ENCODE assay signal across 8 cellular contexts in genomic region chr10:103659674-103660363, GRCh38.
DNase-seq lines count a peak whose midpoint lies in the region; ATAC-seq and TF ChIP-seq lines count a peak whose summit lies in the region.

No MANE protein-coding gene starts in this region.

- no peaks in the 10 kb centered on the region for H3K36me3 ChIP-seq in transverse colon

- peak overlapping the region; percentile 89 to 93 (median 92) for H3K27ac ChIP-seq in transverse colon

- peak; percentile 54 for DNase-seq in NCI-H748 (lab: John Stamatoyannopoulos, UW; ENCODE audit: unreplicated experiment)
- no peak for DNase-seq in NCI-H748 treated with DMSO at 0.1 percent for 48 hours (lab: John Stamatoyannopoulos, UW)
- peak; percentile 96 for DNase-seq in NCI-H510A treated with DMSO at 0.1 percent for 48 hours (lab: John Stamatoyannopoulos, UW)
- DNase-seq in activated gamma-delta T cell treated with anti-CD3 and anti-CD28 coated beads, Interleukin-2, amount 50 U/mL, for 16 hours (ENCODE audit: low read depth): peak; percentile 30
- peak; percentile 94 for DNase-seq in fibroblast of villous mesenchyme (ENCODE audit: low read depth)
- no peak for DNase-seq in omental fat pad (ENCODE audit: low spot score)
- DNase-seq in transverse colon: peak; percentile 63

- no peaks in the 10 kb centered on the region for H3K27me3 ChIP-seq in transverse colon

- TF ChIP-seq EP300 in transverse colon (IDR thresholded peaks at IDR 0.05; ENCODE audit: low read depth): no peak

- no peaks in the 10 kb centered on the region for H3K9me3 ChIP-seq in transverse colon

- TF ChIP-seq CTCF in fibroblast of villous mesenchyme (IDR thresholded peaks at IDR 0.05; ENCODE audit: insufficient read depth, low read depth, low read length) (peak; percentile 35), omental fat pad (IDR thresholded peaks at IDR 0.05) (no peak), transverse colon (IDR thresholded peaks at IDR 0.05) (no peak)

- H3K4me3 ChIP-seq in fibroblast of villous mesenchyme (ENCODE audit: low read depth, low read length): peak overlapping the region; percentile 76
- H3K4me3 ChIP-seq in transverse colon: peak overlapping the region; percentile 35 to 54 (median 46)

- ATAC-seq in HG02642 (IDR thresholded peaks at IDR 0.05; ENCODE audit: poor library complexity, unreplicated experiment) (peak; percentile 84), omental fat pad (ENCODE audit: low FRiP score) (peak; percentile 89)

- intact Hi-C loops in transverse colon (cut with DNase I; ENCODE audit: low total_unique reads): no loop called here

- peaks cover 14 to 42% (median 24%) of the 10 kb centered on the region in 4 donors for H3K4me1 ChIP-seq in transverse colon

- TF ChIP-seq POLR2A in transverse colon (IDR thresholded peaks at IDR 0.05): no peak

- in situ Hi-C loops in transverse colon (cut with MboI; ENCODE audit: low pct_ligation_motif_present in 1 of 4, low pct_unique_long_range_greater_than_20kb in 1 of 4, low sequenced_read_pairs in 3 of 4): no loop called here

- WGBS in transverse colon (ENCODE audit: low coverage in 1 of 2), 2 donors: 31 to 32% methylated on average over 4 to 11 of the region's 11 CpGs

Comparison
In these comparisons a context has a peak if more than half of its experiments do, and no peak if none do; other contexts are left out.
1. DNase-seq: peak in NCI-H748 (single experiment), NCI-H510A treated with DMSO at 0.1 percent for 48 hours (single experiment), activated gamma-delta T cell treated with anti-CD3 and anti-CD28 coated beads, Interleukin-2, amount 50 U/mL, for 16 hours (single experiment), fibroblast of villous mesenchyme (single experiment) and transverse colon (single experiment); none in NCI-H748 treated with DMSO at 0.1 percent for 48 hours (single experiment) and omental fat pad (single experiment).